In genomic region chr14:101773378-101773777, GRCh38 we compare ENCODE assay signal across 1 cellular context.
TF ChIP-seq lines count a peak whose summit lies in the region.

No MANE protein-coding gene starts in this region.

TF ChIP-seq in IMR-90, 13 proteins besides CTCF, POLR2A, EP300 and RAD21 (continued from another document):
- no peak for TF ChIP-seq MAFK (IDR thresholded peaks at IDR 0.05; ENCODE audit: low read depth, low read length)
- TF ChIP-seq CHD1 (IDR thresholded peaks at IDR 0.05; ENCODE audit: low read depth, low read length), result no peak
- TF ChIP-seq, protein P1, sequence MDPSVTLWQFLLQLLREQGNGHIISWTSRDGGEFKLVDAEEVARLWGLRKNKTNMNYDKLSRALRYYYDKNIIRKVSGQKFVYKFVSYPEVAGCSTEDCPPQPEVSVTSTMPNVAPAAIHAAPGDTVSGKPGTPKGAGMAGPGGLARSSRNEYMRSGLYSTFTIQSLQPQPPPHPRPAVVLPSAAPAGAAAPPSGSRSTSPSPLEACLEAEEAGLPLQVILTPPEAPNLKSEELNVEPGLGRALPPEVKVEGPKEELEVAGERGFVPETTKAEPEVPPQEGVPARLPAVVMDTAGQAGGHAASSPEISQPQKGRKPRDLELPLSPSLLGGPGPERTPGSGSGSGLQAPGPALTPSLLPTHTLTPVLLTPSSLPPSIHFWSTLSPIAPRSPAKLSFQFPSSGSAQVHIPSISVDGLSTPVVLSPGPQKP (IDR thresholded peaks at IDR 0.05; ENCODE audit: borderline replicate concordance, low read depth, low read length), result no peak
